ENCODE assay signal across 17 cellular contexts in genomic region chr16:10594312-10594950, GRCh38. TPM values are rescaled to one million over a fixed set of nuclear protein-coding genes. Genes with fewer than 3 reads are reported as not detected.
A peak's percentile ranks its signal among the peaks of the same experiment; 100 is the strongest.
DNase-seq lines count a peak whose midpoint lies in the region; FAIRE-seq and TF ChIP-seq lines count a peak whose summit lies in the region.
"Had no signal": no experiment of that assay in that cellular context is flagged by ENCODE, and none has a peak within 500 bp of the region (broad histone marks: within the 10 kb centered on the region; RNA-seq: fewer than 3 reads in every experiment).

No MANE protein-coding gene starts in this region.

- 91% methylated on average over 9 of the region's 9 CpGs; no CpG with 5 or more reads in 1 of the 2 experiments for WGBS in H1 (ENCODE audit: extremely low coverage in 1 of 2, insufficient coverage in 1 of 2, insufficient read length in 1 of 2, insufficient replicate concordance in 2 of 2, low coverage in 1 of 2, low lambda C conversion rate in 2 of 2, missing lambda C conversion rate in 1 of 2), 2 experiments
- no CpG with 5 or more reads among the region's 9 CpGs for WGBS in trophoblast cell (ENCODE audit: extremely low coverage, insufficient coverage, insufficient read length)
- WGBS in tibial nerve, 2 donors = 66 to 74% methylated on average over 6 to 8 of the region's 9 CpGs

- FAIRE-seq in H1 (lab: Jason Lieb, UNC) = no peak
- FAIRE-seq: astrocyte had no signal

- H3K18ac ChIP-seq in H1 (ENCODE audit: extremely low read depth, low read length) (no peak overlapping the region), trophoblast cell (ENCODE audit: low read length) (no peak overlapping the region)

- H3K4me3 ChIP-seq in GM06990 (replicated peaks; ENCODE audit: low read depth, low read length) (no peak overlapping the region), H1 (ENCODE audit: extremely low read depth in 1 of 4, insufficient read depth in 2 of 4, low read depth in 3 of 4, low read length in 4 of 4) (no peak overlapping the region), trophoblast cell (ENCODE audit: low read depth, low read length) (no peak overlapping the region), tibial nerve (no peak overlapping the region), tibial artery (no peak overlapping the region)
- H3K4me3 ChIP-seq: HAP-1, heart right ventricle had no signal

- no peak overlapping the region for H3K27ac ChIP-seq in H1 (ENCODE audit: low read depth, low read length)
- no peak overlapping the region for H3K27ac ChIP-seq in trophoblast cell (ENCODE audit: low read depth, low read length)
- no peak overlapping the region for H3K27ac ChIP-seq in tibial nerve
- no peak overlapping the region for H3K27ac ChIP-seq in tibial artery
- H3K27ac ChIP-seq: heart right ventricle had no signal

- H3K4me1 ChIP-seq in H1 (replicated peaks in 1 of 4; ENCODE audit: control insufficient read depth in 3 of 4, insufficient read depth in 4 of 4, low read length in 3 of 4) = peaks cover 0 to 4% (median 2%) of the 10 kb centered on the region in 4 experiments; a peak in 3 of 7 replicates
- no peaks in the 10 kb centered on the region for H3K4me1 ChIP-seq in trophoblast cell (ENCODE audit: control insufficient read depth in 1 of 2, insufficient read depth in 2 of 2, low read length in 2 of 2)
- H3K4me1 ChIP-seq in tibial nerve = peaks cover 0 to 6% (median 0%) of the 10 kb centered on the region in 4 donors
- H3K4me1 ChIP-seq in tibial artery = no peaks in the 10 kb centered on the region

- H4K5ac ChIP-seq in H1 (ENCODE audit: insufficient read length, low read depth, low read length) = no peak overlapping the region

- H3K23me2 ChIP-seq in H1 (ENCODE audit: low read depth, low read length) = no peaks in the 10 kb centered on the region

- no peaks in the 10 kb centered on the region for H3K36me3 ChIP-seq in GM06990 (ENCODE audit: control insufficient read depth, insufficient read depth, low read length)
- H3K36me3 ChIP-seq in H1 (ENCODE audit: control insufficient read depth in 2 of 4, insufficient read depth in 4 of 4, low read length in 3 of 4) = no peaks in the 10 kb centered on the region
- H3K36me3 ChIP-seq in trophoblast cell (ENCODE audit: control insufficient read depth in 1 of 2, insufficient read depth in 2 of 2, low read length in 2 of 2) = no peaks in the 10 kb centered on the region
- no peaks in the 10 kb centered on the region for H3K36me3 ChIP-seq in tibial nerve
- no peaks in the 10 kb centered on the region for H3K36me3 ChIP-seq in tibial artery
- H3K36me3 ChIP-seq: HAP-1, heart right ventricle had no signal

- no peaks in the 10 kb centered on the region for H4K20me1 ChIP-seq in H1 (replicated peaks in 1 of 2; ENCODE audit: control insufficient read depth in 1 of 2, insufficient read depth in 2 of 2, low read length in 2 of 2)

- H3K23ac ChIP-seq in H1 (ENCODE audit: insufficient read length) (no peak overlapping the region), trophoblast cell (ENCODE audit: low read length) (no peak overlapping the region)

- H3K4ac ChIP-seq in H1 (replicated peaks; ENCODE audit: insufficient read length, low read depth, low read length) (no peak overlapping the region), trophoblast cell (ENCODE audit: low read depth, low read length) (no peak overlapping the region)

- no peak overlapping the region for H2BK20ac ChIP-seq in H1 (ENCODE audit: low read length)

- intact Hi-C loops in tibial artery (cut with DNase I; ENCODE audit: low total_unique reads) = no loop called here

- H3K14ac ChIP-seq in H1 (ENCODE audit: insufficient read length) (no peak overlapping the region), trophoblast cell (ENCODE audit: low read length) (no peak overlapping the region)

- TF ChIP-seq EP300 in H1 (IDR thresholded peaks at IDR 0.05; ENCODE audit: borderline replicate concordance in 1 of 2, low read depth in 2 of 2, low read length in 2 of 2) (no peak), tibial nerve (IDR thresholded peaks at IDR 0.05) (no peak)

- no peak overlapping the region for H2BK5ac ChIP-seq in H1 (ENCODE audit: low read depth, low read length)
- no peak overlapping the region for H2BK5ac ChIP-seq in trophoblast cell (ENCODE audit: low read depth, low read length, poor library complexity)

- H3K79me1 ChIP-seq in H1 (ENCODE audit: low read depth, low read length) = no peaks in the 10 kb centered on the region
- no peaks in the 10 kb centered on the region for H3K79me1 ChIP-seq in trophoblast cell (ENCODE audit: low read length)

- TF ChIP-seq POLR2A in H1 (IDR thresholded peaks at IDR 0.05; ENCODE audit: control extremely low read depth in 1 of 2, low read depth in 2 of 2, low read length in 2 of 2) (no peak), tibial nerve (IDR thresholded peaks at IDR 0.05) (no peak)

- H3K9me3 ChIP-seq in H1 (ENCODE audit: insufficient read depth in 2 of 2, low read depth in 1 of 2, low read length in 1 of 2) (no peaks in the 10 kb centered on the region), trophoblast cell (ENCODE audit: insufficient read depth, low read depth, low read length) (peaks cover 6% of the 10 kb centered on the region), tibial nerve (no peaks in the 10 kb centered on the region), tibial artery (no peaks in the 10 kb centered on the region)
- H3K9me3 ChIP-seq: HAP-1, heart right ventricle had no signal

- no peak overlapping the region for H2BK120ac ChIP-seq in H1 (replicated peaks; ENCODE audit: low read depth, low read length)
- no peak overlapping the region for H2BK120ac ChIP-seq in trophoblast cell (ENCODE audit: insufficient read depth, low read length, poor library complexity)

- H2AFZ ChIP-seq in H1 (ENCODE audit: low read length) (no peak overlapping the region), trophoblast cell (ENCODE audit: insufficient read depth, low read length, poor library complexity) (no peak overlapping the region)

- TF ChIP-seq RAD21 in H1 (IDR thresholded peaks at IDR 0.05 in 1 of 2, conservative IDR thresholded peaks at IDR 0.05 in 1 of 2; ENCODE audit: low read depth in 2 of 2, low read length in 2 of 2) = no peak

- no peak overlapping the region for H3K4me2 ChIP-seq in H1 (ENCODE audit: insufficient read depth in 1 of 2, low read depth in 2 of 2, low read length in 2 of 2)
- no peak overlapping the region for H3K4me2 ChIP-seq in trophoblast cell (ENCODE audit: low read length)

- peak; percentile 30 for DNase-seq in GM06990 (ENCODE audit: extremely low read depth, insufficient read length)
- DNase-seq in NCI-H2196 (lab: John Stamatoyannopoulos, UW; ENCODE audit: unreplicated experiment) = peak; percentile 94
- no peak for DNase-seq in H1 (ENCODE audit: low read depth in 1 of 2, low spot score in 2 of 2)
- DNase-seq in trophoblast cell = no peak
- DNase-seq in tibial nerve (ENCODE audit: low spot score in 2 of 2) = no peak
- DNase-seq in SK-N-DZ (ENCODE audit: low spot score) = no peak
- no peak for DNase-seq in tibial artery
- no peak for DNase-seq in COLO829 (ENCODE audit: low spot score)
- DNase-seq: CD8-positive, alpha-beta T cell; effector memory CD8-positive, alpha-beta T cell; heart right ventricle; NCI-H226; stimulated activated CD4-positive, alpha-beta T cell treated with anti-CD3 and anti-CD28 coated beads, Interleukin-2, amount 100 ng/mL, for 24 hours; stimulated activated naive CD4-positive, alpha-beta T cell treated with Interleukin-2 at 50 U/mL for 16 hours had no signal

- POLR2A ChIA-PET in H1 (lab: Charles Lee; ENCODE audit: partially characterized antibody) = interaction anchor here (1.6 to 1.7 kb wide), 2 partner anchors 8 to 47 kb away, joined by 3 to 4 read pairs; no protein-coding TSS in a partner anchor

- H2AK5ac ChIP-seq in H1 (ENCODE audit: low read depth, low read length) (no peak overlapping the region), trophoblast cell (ENCODE audit: low read length) (peak overlapping the region; percentile 18)

- no peak overlapping the region for H2BK15ac ChIP-seq in H1 (ENCODE audit: low read length)

- H4K8ac ChIP-seq in H1 (ENCODE audit: extremely low read depth, insufficient read depth, low read length) (no peak overlapping the region), trophoblast cell (ENCODE audit: low read depth, low read length) (no peak overlapping the region)

- H4K91ac ChIP-seq in H1 (replicated peaks; ENCODE audit: insufficient read length, low read length) (no peak overlapping the region), trophoblast cell (ENCODE audit: low read depth, low read length) (no peak overlapping the region)

- H3K27me3 ChIP-seq in GM06990 (replicated peaks; ENCODE audit: control insufficient read depth, insufficient read depth, low read length) (no peaks in the 10 kb centered on the region; the same call in 1 of the 2 replicates), H1 (replicated peaks in 1 of 4; ENCODE audit: control insufficient read depth in 3 of 4, extremely low read depth in 1 of 4, insufficient read depth in 3 of 4, low read length in 3 of 4) (no peaks in the 10 kb centered on the region), trophoblast cell (ENCODE audit: insufficient read depth, low read length) (no peaks in the 10 kb centered on the region), tibial nerve (peaks cover 0 to 4% of the 10 kb centered on the region in 2 donors), tibial artery (peaks cover 0 to 26% of the 10 kb centered on the region in 2 donors)

- CTCF ChIA-PET in H1 (lab: Charles Lee; ENCODE audit: partially characterized antibody) = interaction anchor here (0.8 kb wide), 1 partner anchor 14 kb away, joined by 3 read pairs; no protein-coding TSS in a partner anchor

- H3K79me2 ChIP-seq in H1 (ENCODE audit: control insufficient read depth in 1 of 2, insufficient read depth in 2 of 2, low read length in 2 of 2) (no peaks in the 10 kb centered on the region), trophoblast cell (ENCODE audit: control insufficient read depth, insufficient read depth, low read length, poor library complexity) (no peaks in the 10 kb centered on the region)

- TF ChIP-seq CTCF in GM06990 (IDR thresholded peaks at IDR 0.05; ENCODE audit: insufficient read depth, low read length, poor library complexity, severe bottlenecking) = no peak
- TF ChIP-seq CTCF in H1 (IDR thresholded peaks at IDR 0.05; ENCODE audit: control extremely low read depth in 1 of 3, insufficient read depth in 1 of 3, low read depth in 1 of 3, low read length in 3 of 3) = no peak
- TF ChIP-seq CTCF in tibial nerve (IDR thresholded peaks at IDR 0.05) = no peak
- no peak for TF ChIP-seq CTCF in tibial artery (IDR thresholded peaks at IDR 0.05)

- H3K56ac ChIP-seq in H1 (replicated peaks; ENCODE audit: insufficient read length, low read depth, low read length) = no peak overlapping the region

- H2BK12ac ChIP-seq in H1 (ENCODE audit: low read depth, low read length) (peak overlapping the region; percentile 1; the same call in 1 of the 2 replicates), trophoblast cell (ENCODE audit: low read length) (no peak overlapping the region)

- H3K9ac ChIP-seq in H1 (replicated peaks in 1 of 4; ENCODE audit: extremely low read depth in 1 of 4, low read depth in 3 of 4, low read length in 3 of 4) (no peak overlapping the region), trophoblast cell (ENCODE audit: low read length) (no peak overlapping the region)

- no peak overlapping the region for H4K12ac ChIP-seq in trophoblast cell (ENCODE audit: low read depth, low read length)

RNA-seq across cellular contexts. Expression of gene EMP2, which starts 14.0 kb away (rescaled TPM):
- total RNA-seq in H1 (2021; fragmentation: NEBNext Ultra II Directional; extraction: Animal tissue kit (Norgen Biotek cat#: 25700)) = 21.8 and 22.6 TPM in 2 replicates
- 13.5 and 23.3 TPM in 2 replicates for polyA plus RNA-seq in H1 (2011; rRNA removed)
- polyA plus RNA-seq in H1 (2011; cell fraction: cytosol; rRNA removed) = 8.8 TPM
- polyA plus RNA-seq in H1 (2011; cell fraction: nucleus; rRNA removed) = 17.4 TPM
- polyA plus RNA-seq in H1 (2012, experiment 1 of 2) = 18.9 to 24.7 TPM (median 22.2 TPM) in 4 replicates
- polyA plus RNA-seq in H1 (2012, experiment 2 of 2) = 13.7 TPM
- polyA plus RNA-seq in H1 (2013, experiment 1 of 2) = 22.0 TPM
- 23.3 TPM for polyA plus RNA-seq in H1 (2013, experiment 2 of 2)
- polyA minus RNA-seq in H1 (2011; rRNA and poly(A)+ RNA removed) = 36.1 and 42.7 TPM in 2 replicates
- polyA minus RNA-seq in H1 (2011; cell fraction: cytosol; rRNA and poly(A)+ RNA removed) = 13.1 TPM
- polyA minus RNA-seq in H1 (2011; cell fraction: nucleus; rRNA and poly(A)+ RNA removed) = 8.5 TPM
- 34.8 and 40.1 TPM in 2 replicates for polyA plus RNA-seq in trophoblast cell (2013)
- 10 to 100 TPM; 60.5 to 72.1 (median 65.5) TPM for total RNA-seq in tibial nerve
- 7.7 and 8.4 TPM in 2 replicates for polyA plus RNA-seq in SK-N-DZ (2014; cell fraction: cytosol; rRNA removed)
- polyA plus RNA-seq in SK-N-DZ (2014; cell fraction: nucleus; rRNA removed) = 2.8 and 3.6 TPM in 2 replicates
- total RNA-seq: CD8-positive, alpha-beta T cell had no signal
- polyA plus RNA-seq: IgD-negative memory B cell had no signal

Comparison
In these comparisons a context has a peak if more than half of its experiments do, and no peak if none do; other contexts are left out.
1. DNase-seq: peak in GM06990 (single experiment) and NCI-H2196 (single experiment); none in H1 (0 of 2), trophoblast cell (0 of 2), tibial nerve (0 of 2), SK-N-DZ (single experiment), tibial artery (0 of 2) and COLO829 (single experiment).